Comparison of ENCODE assay signal across 20 cellular contexts in genomic region chr11:35614949-35615569, GRCh38. TPM values are rescaled to one million over a fixed set of nuclear protein-coding genes. Genes with fewer than 3 reads are reported as not detected.
DNase-seq lines count a peak whose midpoint lies in the region; ATAC-seq and TF ChIP-seq lines count a peak whose summit lies in the region.
"Had no signal": no experiment of that assay in that cellular context is flagged by ENCODE, and none has a peak within 500 bp of the region (broad histone marks: within the 10 kb centered on the region; RNA-seq: fewer than 3 reads in every experiment).

No MANE protein-coding gene starts in this region.

- H3K4me3 Mint-ChIP-seq in activated T-cell treated with anti-CD3 and anti-CD28 coated beads, Interleukin-2, amount 50 U/mL, for 4 hours = no peak overlapping the region
- H3K4me3 Mint-ChIP-seq: activated naive CD8-positive, alpha-beta T cell treated with anti-CD3 and anti-CD28 coated beads for 36 hours had no signal

- H3K27ac ChIP-seq in PC-9 = peak overlapping the region; percentile 29; the same call in 1 of the 2 replicates
- peak overlapping the region; percentile 22 for H3K27ac ChIP-seq in substantia nigra (ENCODE audit: low read depth, low read length, poor library complexity, severe bottlenecking)
- H3K27ac ChIP-seq: neutrophil, SJSA1, uterus had no signal

- H3K27me3 ChIP-seq in PC-9 (ENCODE audit: insufficient read depth, low read depth) = no peaks in the 10 kb centered on the region
- H3K27me3 ChIP-seq: SJSA1, uterus had no signal

- H3K9me3 Mint-ChIP-seq in activated T-cell treated with anti-CD3 and anti-CD28 coated beads, Interleukin-2, amount 50 U/mL, for 4 hours = no peaks in the 10 kb centered on the region
- H3K9me3 Mint-ChIP-seq: activated naive CD8-positive, alpha-beta T cell treated with anti-CD3 and anti-CD28 coated beads for 36 hours had no signal

- no peak overlapping the region for H3K4me3 ChIP-seq in PC-9
- H3K4me3 ChIP-seq: K562, SJSA1, uterus had no signal

- H3F3A ChIP-seq in PC-9 (ENCODE audit: insufficient read depth, low read depth) = peaks cover 11% of the 10 kb centered on the region; the same call in 1 of the 2 replicates

- no peaks in the 10 kb centered on the region for H3K36me3 Mint-ChIP-seq in activated T-cell treated with anti-CD3 and anti-CD28 coated beads, Interleukin-2, amount 50 U/mL, for 4 hours (ENCODE audit: insufficient read depth)
- H3K36me3 Mint-ChIP-seq: activated naive CD8-positive, alpha-beta T cell treated with anti-CD3 and anti-CD28 coated beads for 36 hours had no signal

- H3K4me1 Mint-ChIP-seq in activated T-cell treated with anti-CD3 and anti-CD28 coated beads, Interleukin-2, amount 50 U/mL, for 4 hours (ENCODE audit: low read depth) = peaks cover 8% of the 10 kb centered on the region

- CTCF ChIA-PET in PC-9 (lab: Charles Lee) = interaction anchor here (1.0 to 1.3 kb wide), 4 partner anchors 127 to 651 kb away, joined by 3 to 10 read pairs (median 10); no protein-coding TSS in a partner anchor

- H3K79me2 ChIP-seq in PC-9 (ENCODE audit: low read depth) = peaks cover 10% of the 10 kb centered on the region

- intact Hi-C loops in PC-9 (cut with micrococcal nuclease; ENCODE audit: unreplicated experiment) = loop anchor here (1.0 to 10.0 kb wide), 8 partner anchors 128 to 877 kb away; partner anchors contain the start of genes APIP, LDLRAD3 and PDHX

- no peaks in the 10 kb centered on the region for H3K9me3 ChIP-seq in PC-9 (ENCODE audit: insufficient read depth, low read depth)
- H3K9me3 ChIP-seq: neutrophil, SJSA1, uterus had no signal

- peak; percentile 56 for DNase-seq in NCI-H748 (lab: John Stamatoyannopoulos, UW; ENCODE audit: unreplicated experiment)
- no peak for DNase-seq in NCI-H748 treated with DMSO at 0.1 percent for 48 hours (lab: John Stamatoyannopoulos, UW)
- peak; percentile 42 to 79 for DNase-seq in PC-9
- DNase-seq in glomerular visceral epithelial cell (ENCODE audit: extremely low spot score) = peak; percentile 36
- DNase-seq in substantia nigra (lab: John Stamatoyannopoulos, UW) = no peak
- no peak for DNase-seq in activated effector memory CD4-positive, alpha-beta T cell treated with Interleukin-2 at 50 U/mL for 16 hours
- DNase-seq in T-helper 9 cell = no peak
- DNase-seq in activated T-cell treated with anti-CD3 and anti-CD28 coated beads, Interleukin-2, amount 50 U/mL, for 4 hours = no peak
- DNase-seq: activated naive CD8-positive, alpha-beta T cell treated with anti-CD3 and anti-CD28 coated beads for 36 hours; MV-4-11; NCI-H2081 treated with DMSO at 0.1 percent for 48 hours; NCI-H510A treated with DMSO at 0.1 percent for 48 hours; retina; stimulated activated CD4-positive, alpha-beta T cell treated with anti-CD3 and anti-CD28 coated beads, Interleukin-12 subunit alpha, Interleukin-12 subunit beta, amount 100 ng/mL, for 4 hours; stimulated activated CD8-positive, alpha-beta memory T cell treated with anti-CD3 and anti-CD28 coated beads, Interleukin-4, amount 100 ng/mL, for 48 hours; uterus had no signal

- peak overlapping the region; percentile 51 for H3K4me2 ChIP-seq in PC-9

- no peaks in the 10 kb centered on the region for H3K9me2 ChIP-seq in PC-9 (ENCODE audit: insufficient read depth)

- H3K27me3 Mint-ChIP-seq in activated T-cell treated with anti-CD3 and anti-CD28 coated beads, Interleukin-2, amount 50 U/mL, for 4 hours (ENCODE audit: low read depth) = peaks cover 44% of the 10 kb centered on the region

- peaks cover 22% of the 10 kb centered on the region for H3K4me1 ChIP-seq in PC-9 (replicated peaks; ENCODE audit: insufficient read depth)
- H3K4me1 ChIP-seq: uterus had no signal

- no peaks in the 10 kb centered on the region for H3K36me3 ChIP-seq in PC-9 (ENCODE audit: low read depth)
- H3K36me3 ChIP-seq: neutrophil, uterus had no signal

- POLR2A ChIA-PET in PC-9 (lab: Charles Lee; ENCODE audit: unreplicated experiment) = interaction anchor here (0.6 kb wide), 1 partner anchor 207 kb away, joined by 3 read pairs; no protein-coding TSS in a partner anchor

- TF ChIP-seq CTCF in PC-9 (conservative IDR thresholded peaks at IDR 0.05) = no peak; the same call in 1 of the 2 replicates

- no peak for ATAC-seq in activated T-cell treated with anti-CD3 and anti-CD28 coated beads, Interleukin-2, amount 50 U/mL, for 4 hours
- ATAC-seq: K562 had no signal

- H2AFZ ChIP-seq in PC-9 = no peak overlapping the region

- no TSS peak for BruUV-seq in PC-9 (replicated peaks; lab: Mats Ljungman, UMichigan)

- no peaks in the 10 kb centered on the region for H4K20me1 ChIP-seq in PC-9 (ENCODE audit: insufficient read depth)

RNA-seq across cellular contexts. Expression of gene FJX1, which starts 3.2 kb away (rescaled TPM):
- total RNA-seq in PC-9 (2021) = 14.8 and 17.5 TPM in 2 replicates
- total RNA-seq in activated T-cell treated with anti-CD3 and anti-CD28 coated beads, Interleukin-2, amount 50 U/mL, for 4 hours = 1 to 10 TPM; 1.5 to 2.7 (median 1.6) TPM
- total RNA-seq: mononuclear cell had no signal

RNA-seq across cellular contexts. Expression of gene TRIM44, which starts 47.5 kb away (rescaled TPM):
- 91.7 and 100 TPM in 2 replicates for total RNA-seq in PC-9 (2021)
- total RNA-seq in activated T-cell treated with anti-CD3 and anti-CD28 coated beads, Interleukin-2, amount 50 U/mL, for 4 hours = 10 to 100 TPM; 38.6 to 48.5 (median 45.3) TPM

Comparison
In these comparisons a context has a peak if more than half of its experiments do, and no peak if none do; other contexts are left out.
1. DNase-seq: peak in NCI-H748 (single experiment), PC-9 (2 of 2) and glomerular visceral epithelial cell (single experiment); none in NCI-H748 treated with DMSO at 0.1 percent for 48 hours (single experiment), substantia nigra (0 of 49), activated effector memory CD4-positive, alpha-beta T cell treated with Interleukin-2 at 50 U/mL for 16 hours (single experiment), T-helper 9 cell (single experiment) and activated T-cell treated with anti-CD3 and anti-CD28 coated beads, Interleukin-2, amount 50 U/mL, for 4 hours (single experiment).